Comparison of ENCODE assay signal across 1 cellular context in the genomic region with DNA sequence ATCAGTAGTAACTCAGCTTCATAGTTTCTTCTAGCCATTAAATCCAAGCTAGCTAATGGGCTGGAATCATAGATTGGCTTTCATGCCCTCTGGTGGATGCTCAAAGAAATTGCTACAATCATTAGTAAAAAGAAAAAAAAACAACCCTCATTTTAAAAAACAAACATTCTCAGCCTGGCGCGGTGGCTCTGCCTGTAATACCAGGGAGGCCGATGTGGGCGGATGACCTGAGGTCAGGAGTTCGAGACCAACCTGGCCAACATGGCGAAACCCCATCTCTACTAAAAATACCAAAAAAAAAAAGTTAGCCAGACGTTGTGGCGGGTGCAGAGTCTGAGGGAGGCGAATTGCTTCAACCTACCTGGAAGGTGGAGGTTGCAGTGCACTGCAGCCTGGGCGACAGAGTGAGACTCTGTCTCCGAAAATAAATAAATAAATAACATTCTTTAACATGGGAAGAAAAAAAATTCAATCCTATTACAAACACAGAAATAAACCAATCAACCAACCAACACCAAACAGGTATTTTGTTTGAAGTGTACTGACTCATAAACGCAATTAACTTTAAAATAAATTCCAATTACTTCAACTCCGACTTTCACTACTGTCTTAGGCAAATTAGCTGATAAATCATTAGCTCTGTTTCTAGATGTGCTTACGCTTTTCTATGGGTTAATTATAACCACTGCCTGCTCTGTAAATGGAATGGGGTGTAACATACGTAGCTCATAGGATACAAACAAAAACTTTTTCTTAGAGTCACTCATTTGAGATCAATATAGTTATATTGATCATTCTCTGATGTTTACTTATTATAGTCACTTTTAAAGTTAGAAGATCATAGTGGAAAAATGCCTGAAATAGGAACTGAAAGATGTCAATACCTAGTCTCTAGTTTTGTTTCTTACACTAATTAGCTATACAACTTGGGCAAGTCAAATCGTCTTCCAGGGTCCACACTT.
TF ChIP-seq lines count a peak whose summit lies in the region.

No MANE protein-coding gene starts in this region.

TF ChIP-seq in K562, 482 proteins besides CTCF, POLR2A, EP300 and RAD21 (continued from another document):
- TF ChIP-seq POLR3A (IDR thresholded peaks at IDR 0.05; ENCODE audit: borderline replicate concordance, extremely low read depth, insufficient read depth, insufficient read length) = peak; percentile 58
